ENCODE assay signal across 18 cellular contexts in the genomic region with DNA sequence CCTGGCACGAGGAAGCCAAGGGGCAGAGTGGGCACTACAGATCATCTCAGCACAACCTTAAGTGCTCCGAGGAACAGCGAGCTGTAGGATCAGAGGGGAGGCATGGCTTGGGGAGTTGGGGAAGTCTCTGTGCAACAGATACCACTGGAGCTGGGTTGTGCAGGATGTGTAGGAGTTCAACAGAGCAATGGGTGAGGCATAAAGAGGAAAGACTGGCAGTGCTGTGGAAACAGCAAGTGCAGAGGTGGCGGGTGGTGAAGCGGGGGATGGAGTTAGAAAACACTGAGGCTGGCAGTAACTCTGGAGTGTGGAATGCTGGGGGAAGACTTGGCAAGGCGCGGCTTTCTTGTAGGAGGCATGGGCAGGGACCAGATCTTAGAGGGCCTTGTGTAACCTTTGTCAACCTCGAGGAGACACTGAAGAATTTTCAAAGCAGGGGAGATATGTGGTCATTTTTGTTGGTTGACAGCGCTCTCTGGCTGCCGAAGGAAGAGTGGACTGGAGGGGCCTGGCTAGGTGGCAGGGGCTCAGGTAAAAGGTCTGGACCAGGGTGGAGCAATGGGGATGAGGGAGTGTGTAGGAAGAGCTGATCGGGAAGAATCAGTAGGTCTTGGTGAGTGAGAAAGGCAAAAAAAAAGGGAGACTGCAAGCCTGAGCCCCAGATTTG.
DNase-seq lines count a peak whose midpoint lies in the region; ATAC-seq, FAIRE-seq and TF ChIP-seq lines count a peak whose summit lies in the region.
"Had no signal": no experiment of that assay in that cellular context is flagged by ENCODE, and none has a peak within 500 bp of the region (broad histone marks: within the 10 kb centered on the region; RNA-seq: fewer than 3 reads in every experiment).

No MANE protein-coding gene starts in this region.

- no peaks in the 10 kb centered on the region for H3K9me3 Mint-ChIP-seq in brain

- no peak for TF ChIP-seq CTCF in brain (conservative IDR thresholded peaks at IDR 0.05)
- no peak for TF ChIP-seq CTCF in kidney (IDR thresholded peaks at IDR 0.05; ENCODE audit: borderline replicate concordance, extremely low read depth, insufficient read depth)

- H3K4me3 ChIP-seq in kidney (ENCODE audit: low read length in 2 of 2): no peak overlapping the region
- H3K4me3 ChIP-seq in aorta (ENCODE audit: low read length in 2 of 2): no peak overlapping the region
- H3K4me3 ChIP-seq: MG63 had no signal

- H3K27ac Mint-ChIP-seq in brain: peak overlapping the region; percentile 1 to 68 (median 36)

- WGBS in aorta, 2 donors: 34 to 43% methylated on average over 11 of the region's 11 CpGs

- ATAC-seq in Right ventricle myocardium superior (ENCODE audit: poor library complexity) (no peak), aorta (ENCODE audit: low FRiP score) (no peak), GM19035 (IDR thresholded peaks at IDR 0.05; ENCODE audit: unreplicated experiment) (no peak)
- ATAC-seq: Right ventricle myocardium inferior had no signal

- no peak overlapping the region for H3K4me3 Mint-ChIP-seq in brain

- H3K36me3 ChIP-seq in kidney (ENCODE audit: control insufficient read depth in 1 of 2, insufficient read depth in 2 of 2, low read length in 2 of 2) (peaks cover 0 to 2% of the 10 kb centered on the region in 2 donors), aorta (ENCODE audit: control insufficient read depth in 1 of 2, insufficient read depth in 2 of 2, low read length in 1 of 2) (no peaks in the 10 kb centered on the region)

- H3K27me3 ChIP-seq in aorta (ENCODE audit: control insufficient read depth in 1 of 2, insufficient read depth in 2 of 2, low read length in 1 of 2): no peaks in the 10 kb centered on the region
- H3K27me3 ChIP-seq: MG63 had no signal

- intact Hi-C loops in cardiac septum (cut with DNase I): loop anchor here (5.0 to 10.0 kb wide), 2 partner anchors 173 to 295 kb away; no protein-coding TSS in a partner anchor
- intact Hi-C loops in Right ventricle myocardium superior (cut with DNase I): no loop called here
- intact Hi-C loops in kidney (cut with DNase I): no loop called here
- intact Hi-C loops in aorta (cut with DNase I): loop anchor here in 1 of 2 donors (5.0 kb wide), 1 partner anchor 238 kb away; the partner anchor contains the start of gene TRABD2B

- peaks cover 25% of the 10 kb centered on the region for H3K4me1 Mint-ChIP-seq in brain

- H3K9me3 ChIP-seq in kidney (ENCODE audit: control insufficient read depth in 1 of 2, low read length in 2 of 2) (no peaks in the 10 kb centered on the region), aorta (ENCODE audit: control insufficient read depth, low read length) (no peaks in the 10 kb centered on the region)
- H3K9me3 ChIP-seq: MG63 had no signal

- FAIRE-seq in kidney (lab: Jason Lieb, UNC): no peak
- FAIRE-seq: A204.1 had no signal

- peak; percentile 33 for DNase-seq in cardiac septum (ENCODE audit: low spot score)
- no peak for DNase-seq in Right ventricle myocardium superior
- peak; percentile 33 for DNase-seq in kidney
- DNase-seq in aorta: peak in 1 of 2 donors; percentile 75
- DNase-seq in activated gamma-delta T cell treated with Interleukin-2 at 50 U/mL for 16 hours: no peak
- DNase-seq in NCI-H524 (lab: John Stamatoyannopoulos, UW): no peak
- DNase-seq: COR-L47, MG63, NCI-H1092 treated with DMSO at 0.1 percent for 48 hours, NCI-H1694 treated with DMSO at 0.1 percent for 48 hours, NCI-H446 treated with DMSO at 0.1 percent for 48 hours, NCI-H774 had no signal

- H3K27ac ChIP-seq in kidney (ENCODE audit: low read depth in 2 of 2, low read length in 2 of 2): no peak overlapping the region
- H3K27ac ChIP-seq in aorta (ENCODE audit: low read depth in 1 of 2, low read length in 2 of 2): peak overlapping the region; percentile 45 to 81
- H3K27ac ChIP-seq: C4-2B, KMS-11 had no signal

- H3K4me1 ChIP-seq in kidney (ENCODE audit: control insufficient read depth in 1 of 2, insufficient read depth in 1 of 2, low read depth in 1 of 2, low read length in 2 of 2) (no peaks in the 10 kb centered on the region), aorta (ENCODE audit: control insufficient read depth in 1 of 2, insufficient read depth in 2 of 2, low read length in 2 of 2) (peaks cover 0 to 8% of the 10 kb centered on the region in 2 donors)

- no peaks in the 10 kb centered on the region for H3K36me3 Mint-ChIP-seq in brain

- H3K9ac ChIP-seq in kidney (ENCODE audit: low read length in 2 of 2): no peak overlapping the region
- H3K9ac ChIP-seq: KMS-11 had no signal

- H3K27me3 Mint-ChIP-seq in brain: peaks cover 2% of the 10 kb centered on the region

Comparison
In these comparisons a context has a peak if more than half of its experiments do, and no peak if none do; other contexts are left out.
1. DNase-seq: peak in cardiac septum (single experiment) and kidney (single experiment); none in Right ventricle myocardium superior (single experiment), activated gamma-delta T cell treated with Interleukin-2 at 50 U/mL for 16 hours (single experiment) and NCI-H524 (0 of 2).
2. H3K27ac ChIP-seq: peak in aorta (2 of 2); none in kidney (0 of 2).